Comparison of ENCODE assay signal across 1 cellular context in the genomic region with DNA sequence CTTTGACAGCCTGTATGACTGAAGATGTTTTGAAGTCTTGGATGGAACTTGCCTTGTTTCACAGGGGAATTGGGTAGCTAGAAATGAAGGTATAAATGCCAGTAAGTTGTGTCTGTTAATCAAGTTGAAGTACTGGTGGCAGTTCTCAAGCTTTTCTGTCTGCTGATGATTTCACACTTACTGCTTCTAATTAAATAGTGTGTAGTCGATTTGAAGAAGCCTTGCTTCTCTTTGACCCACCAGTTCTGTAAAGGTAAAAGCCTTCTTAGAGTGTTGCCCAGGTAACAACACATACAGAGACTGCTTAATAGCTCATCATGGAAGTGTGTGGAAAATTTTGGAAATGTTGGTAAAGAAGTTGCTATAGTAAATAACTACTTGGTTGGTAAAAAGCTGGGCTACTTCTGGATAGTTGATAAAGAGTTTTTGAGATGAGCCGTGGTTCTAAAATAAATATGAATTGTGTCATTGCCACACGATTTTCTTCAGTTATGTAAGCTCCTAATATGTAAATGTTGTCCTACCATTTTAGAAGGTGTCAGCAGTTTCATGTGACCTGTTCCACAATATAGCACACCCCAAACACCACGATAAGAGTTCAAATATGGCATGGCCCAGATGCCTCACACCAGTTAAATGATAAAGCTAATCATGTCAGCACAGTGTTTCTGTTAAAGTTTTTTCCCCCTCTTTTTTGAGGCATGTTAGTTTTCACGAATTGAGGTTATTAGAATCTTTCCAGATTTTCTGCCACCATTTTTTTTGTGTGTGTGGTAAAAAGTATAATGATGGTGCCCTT.
TF ChIP-seq lines count a peak whose summit lies in the region.

No MANE protein-coding gene starts in this region.

TF ChIP-seq in GM12878, 131 proteins besides CTCF, POLR2A, EP300 and RAD21:
- no peak for TF ChIP-seq POLR2AphosphoS5 (IDR thresholded peaks at IDR 0.05; ENCODE audit: low read length)
- TF ChIP-seq BCL11A (IDR thresholded peaks at IDR 0.05; ENCODE audit: low read depth, low read length): no peak
- TF ChIP-seq NRF1 (conservative IDR thresholded peaks at IDR 0.05; ENCODE audit: low read depth, low read length): no peak
- 0 out of 2 replicates have a peak, but pooled peaks have one; percentile 17 for TF ChIP-seq MTA3 (IDR thresholded peaks at IDR 0.05; ENCODE audit: borderline replicate concordance, low read length)
